Comparison of ENCODE assay signal across 1 cellular context in genomic region chr7:35463751-35464150, GRCh38.
A peak's percentile ranks its signal among the peaks of the same experiment; 100 is the strongest.
TF ChIP-seq lines count a peak whose summit lies in the region.

No MANE protein-coding gene starts in this region.

TF ChIP-seq in K562, 482 proteins besides CTCF, POLR2A, EP300 and RAD21 (continued from another document):
- TF ChIP-seq HES1 (IDR thresholded peaks at IDR 0.05; ENCODE audit: low read depth) (no peak), ESRRA (IDR thresholded peaks at IDR 0.05; ENCODE audit: borderline replicate concordance, low read depth) (no peak), STAT5A (IDR thresholded peaks at IDR 0.05; ENCODE audit: borderline replicate concordance, low read length) (peak; percentile 28; the same call in 1 of the 2 replicates), POLR2AphosphoS5 (IDR thresholded peaks at IDR 0.05; ENCODE audit: control insufficient read depth, insufficient read depth, low read depth, low read length) (peak; percentile 45; the same call in 1 of the 2 replicates), CBX8 (IDR thresholded peaks at IDR 0.05; ENCODE audit: borderline replicate concordance, extremely low read depth, low read depth, low read length, poor library complexity, severe bottlenecking) (no peak), CBFA2T3 (IDR thresholded peaks at IDR 0.05) (peak; percentile 78), CBFA2T2 (conservative IDR thresholded peaks at IDR 0.05) (peak; percentile 66), ZNF77 (CRISPR knock-in tag; IDR thresholded peaks at IDR 0.05) (no peak), TRIM24 (IDR thresholded peaks at IDR 0.05) (0 out of 4 replicates have a peak, but pooled peaks of 1 of the 2 experiments have one; percentile 24)
